ENCODE assay signal across 18 cellular contexts in genomic region chr10:49837096-49837495, GRCh38.
DNase-seq lines count a peak whose midpoint lies in the region; ATAC-seq, FAIRE-seq and TF ChIP-seq lines count a peak whose summit lies in the region.
"Had no signal": no experiment of that assay in that cellular context is flagged by ENCODE, and none has a peak within 500 bp of the region (broad histone marks: within the 10 kb centered on the region; RNA-seq: fewer than 3 reads in every experiment).

No MANE protein-coding gene starts in this region.

- H3K9ac ChIP-seq in K562 (ENCODE audit: insufficient read depth in 1 of 2, low read depth in 2 of 2, low read length in 2 of 2): no peak overlapping the region

- peak; percentile 43 for DNase-seq in HFFc6
- no peak for DNase-seq in K562 (ENCODE audit: extremely low read depth in 1 of 4, low spot score in 3 of 4)
- peak; percentile 61 for DNase-seq in kidney glomerular epithelial cell (lab: John Stamatoyannopoulos, UW)
- DNase-seq in progenitor cell of endocrine pancreas (ENCODE audit: low spot score, unreplicated experiment): no peak
- no peak for DNase-seq in iPS-NIHi11 (ENCODE audit: low spot score)
- no peak for DNase-seq in HUDEP-2 (lab: John Stamatoyannopoulos, UW; ENCODE audit: unreplicated experiment in 76 of 76)
- DNase-seq in GM19239 (ENCODE audit: insufficient read length, low spot score): no peak
- DNase-seq in effector memory CD8-positive, alpha-beta T cell: no peak
- DNase-seq: activated CD4-positive, alpha-beta T cell treated with anti-CD3 and anti-CD28 coated beads for 48 hours; activated CD8-positive, alpha-beta memory T cell treated with anti-CD3 and anti-CD28 coated beads, Interleukin-2, amount 50 U/mL, for 4 hours; activated gamma-delta T cell treated with Interleukin-2 at 50 U/mL for 16 hours; colonic mucosa; COR-L47; mesendoderm; NCI-H1417 treated with DMSO at 0.1 percent for 48 hours; NCI-H2171; NCI-H82; stimulated activated CD4-positive, alpha-beta T cell treated with anti-CD3 and anti-CD28 coated beads, Interleukin-2, amount 100 ng/mL, for 48 hours had no signal

- H3K79me2 ChIP-seq in K562 (ENCODE audit: control insufficient read depth, insufficient read depth, low read length): no peaks in the 10 kb centered on the region

- TF ChIP-seq CTCF in HFFc6 (IDR thresholded peaks at IDR 0.05) (no peak), K562 (IDR thresholded peaks at IDR 0.05 in 2 of 3, conservative IDR thresholded peaks at IDR 0.05 in 1 of 3; ENCODE audit: insufficient read depth in 2 of 3, low read depth in 1 of 3, low read length in 3 of 3) (no peak), progenitor cell of endocrine pancreas (IDR thresholded peaks at IDR 0.05; ENCODE audit: unreplicated experiment) (no peak)

- H3K4me2 ChIP-seq in K562 (ENCODE audit: insufficient read depth, low read length): no peak overlapping the region

- FAIRE-seq in K562 (lab: Jason Lieb, UNC): no peak
- FAIRE-seq in GM19239 (lab: Jason Lieb, UNC): no peak

- POLR2A ChIA-PET in K562 (lab: Yijun Ruan, JAX): no interaction called here

- H3K27me3 Mint-ChIP-seq in HFFc6 (ENCODE audit: insufficient read depth) (no peaks in the 10 kb centered on the region), progenitor cell of endocrine pancreas (no peaks in the 10 kb centered on the region)
- no peaks in the 10 kb centered on the region for H3K27me3 Mint-ChIP-seq in effector memory CD8-positive, alpha-beta T cell

- no peak for TF ChIP-seq EP300 in K562 (IDR thresholded peaks at IDR 0.05; ENCODE audit: low read length)

- H3K4me1 Mint-ChIP-seq in HFFc6 (ENCODE audit: low read depth): peaks cover 24% of the 10 kb centered on the region
- peaks cover 31% of the 10 kb centered on the region for H3K4me1 Mint-ChIP-seq in progenitor cell of endocrine pancreas (ENCODE audit: low read depth)
- no peaks in the 10 kb centered on the region for H3K4me1 Mint-ChIP-seq in effector memory CD8-positive, alpha-beta T cell (ENCODE audit: low read depth in 2 of 2)

- intact Hi-C loops in K562 (cut with micrococcal nuclease): no loop called here

- CTCF ChIA-PET in K562 (lab: Yijun Ruan, JAX; ENCODE audit: low intra/inter-chr PET ratio): no interaction called here

- no peaks in the 10 kb centered on the region for H3K9me1 ChIP-seq in K562 (ENCODE audit: control insufficient read depth, insufficient read depth, low read length)

- H3K4me1 ChIP-seq in K562 (replicated peaks in 1 of 2; ENCODE audit: control insufficient read depth in 2 of 2, insufficient read depth in 2 of 2, low read length in 2 of 2): no peaks in the 10 kb centered on the region
- H3K4me1 ChIP-seq: colonic mucosa had no signal

- TF ChIP-seq RAD21 in K562 (CRISPR knock-in tag; conservative IDR thresholded peaks at IDR 0.05 in 1 of 2, IDR thresholded peaks at IDR 0.05 in 1 of 2): no peak

- H3K27me3 ChIP-seq in K562 (ENCODE audit: control insufficient read depth in 2 of 2, insufficient read depth in 2 of 2, low read length in 2 of 2): no peaks in the 10 kb centered on the region
- H3K27me3 ChIP-seq: colonic mucosa had no signal

- H2AFZ ChIP-seq in K562 (ENCODE audit: low read depth, low read length): no peak overlapping the region

- no peak for ATAC-seq in K562
- no peak for ATAC-seq in effector memory CD8-positive, alpha-beta T cell (replicated peaks)

- peak overlapping the region; percentile 5; the same call in 1 of the 2 replicates for H3K27ac Mint-ChIP-seq in HFFc6
- peak overlapping the region; percentile 92 for H3K27ac Mint-ChIP-seq in progenitor cell of endocrine pancreas
- no peak overlapping the region for H3K27ac Mint-ChIP-seq in effector memory CD8-positive, alpha-beta T cell

- H3K4me3 Mint-ChIP-seq in HFFc6 (no peak overlapping the region), progenitor cell of endocrine pancreas (ENCODE audit: low read depth) (peak overlapping the region; percentile 10)
- no peak overlapping the region for H3K4me3 Mint-ChIP-seq in effector memory CD8-positive, alpha-beta T cell

- in situ Hi-C loops in K562 (cut with MboI): no loop called here

- peaks cover 62% of the 10 kb centered on the region for H3K36me3 ChIP-seq in K562 (ENCODE audit: control insufficient read depth, insufficient read depth, low read length)
- H3K36me3 ChIP-seq: colonic mucosa had no signal

- no peaks in the 10 kb centered on the region for H3K9me3 Mint-ChIP-seq in HFFc6
- no peaks in the 10 kb centered on the region for H3K9me3 Mint-ChIP-seq in progenitor cell of endocrine pancreas (ENCODE audit: low read depth)
- H3K9me3 Mint-ChIP-seq in effector memory CD8-positive, alpha-beta T cell: no peaks in the 10 kb centered on the region

- BruUV-seq in K562 (replicated peaks; lab: Mats Ljungman, UMichigan): no TSS peak

- no peaks in the 10 kb centered on the region for H3K9me3 ChIP-seq in K562 (replicated peaks; ENCODE audit: control insufficient read depth, insufficient read depth, low read depth, low read length)
- H3K9me3 ChIP-seq: colonic mucosa had no signal

- no peaks in the 10 kb centered on the region for H4K20me1 ChIP-seq in K562 (replicated peaks; ENCODE audit: control insufficient read depth, insufficient read depth, low read length)

- no peak overlapping the region for H3K4me3 ChIP-seq in K562
- H3K4me3 ChIP-seq: colonic mucosa had no signal

- TF ChIP-seq POLR2A in K562 (conservative IDR thresholded peaks at IDR 0.05): no peak

- 91% methylated on average over 5 of the region's 5 CpGs for WGBS in K562 (ENCODE audit: insufficient coverage, low coverage, missing lambda C conversion rate)

- H3K36me3 Mint-ChIP-seq in HFFc6 (ENCODE audit: low read depth) (peaks cover 14% of the 10 kb centered on the region), progenitor cell of endocrine pancreas (ENCODE audit: insufficient read depth) (peaks cover 15% of the 10 kb centered on the region)
- H3K36me3 Mint-ChIP-seq in effector memory CD8-positive, alpha-beta T cell (ENCODE audit: insufficient read depth): peaks cover 54% of the 10 kb centered on the region

- H3K27ac ChIP-seq in K562 (ENCODE audit: extremely low read depth, low read depth, low read length): no peak overlapping the region
- H3K27ac ChIP-seq: colonic mucosa had no signal

TF ChIP-seq in K562, 482 proteins besides CTCF, POLR2A, EP300 and RAD21:
- TF ChIP-seq MAFG (tag; conservative IDR thresholded peaks at IDR 0.05) (0 out of 2 replicates have a peak, but pooled peaks have one; percentile 30), KDM1A (IDR thresholded peaks at IDR 0.05) (no peak)
TF ChIP-seq in K562: peak in this region for 1.

Comparison
In these comparisons a context has a peak if more than half of its experiments do, and no peak if none do; other contexts are left out.
1. DNase-seq: peak in HFFc6 (single experiment) and kidney glomerular epithelial cell (single experiment); none in K562 (0 of 4), progenitor cell of endocrine pancreas (single experiment), iPS-NIHi11 (single experiment), HUDEP-2 (0 of 76), GM19239 (single experiment) and effector memory CD8-positive, alpha-beta T cell (0 of 3).
2. H3K27ac Mint-ChIP-seq: peak in HFFc6 (single experiment) and progenitor cell of endocrine pancreas (single experiment); none in effector memory CD8-positive, alpha-beta T cell (0 of 2).